ENCODE assay signal across 18 cellular contexts in genomic region chr7:133807610-133808543, GRCh38.
"Had no signal": no experiment of that assay in that cellular context is flagged by ENCODE, and none has a peak within 500 bp of the region (broad histone marks: within the 10 kb centered on the region; RNA-seq: fewer than 3 reads in every experiment).

No MANE protein-coding gene starts in this region.

- ATAC-seq: activated CD8-positive, alpha-beta T cell treated with anti-CD3 and anti-CD28 coated beads for 36 hours; WTC11 had no signal

- H3K27ac ChIP-seq: coronary artery, esophagus squamous epithelium, transverse colon, vagina had no signal

- DNase-seq: activated CD4-positive, alpha-beta T cell treated with anti-CD3 and anti-CD28 coated beads for 48 hours; activated CD8-positive, alpha-beta memory T cell treated with anti-CD3 and anti-CD28 coated beads, Interleukin-2, amount 50 U/mL, for 4 hours; activated CD8-positive, alpha-beta T cell treated with anti-CD3 and anti-CD28 coated beads for 36 hours; activated naive CD8-positive, alpha-beta T cell treated with anti-CD3 and anti-CD28 coated beads for 36 hours; amygdala; esophagus squamous epithelium; immature natural killer cell; nucleus accumbens; posterior cingulate gyrus; stimulated activated CD4-positive, alpha-beta T cell treated with anti-CD3 and anti-CD28 coated beads, Interleukin-4, amount 100 ng/mL, for 4 hours; stimulated activated CD8-positive, alpha-beta memory T cell treated with anti-CD3 and anti-CD28 coated beads, Interleukin-4, amount 100 ng/mL, for 48 hours; stimulated activated naive CD4-positive, alpha-beta T cell treated with Interleukin-2 at 50 U/mL for 16 hours; substantia nigra; transverse colon had no signal

- H3K4me3 ChIP-seq: coronary artery, esophagus squamous epithelium, smooth muscle cell, transverse colon, vagina had no signal

- H3K27me3 ChIP-seq: esophagus squamous epithelium, transverse colon, vagina had no signal

- H3K4me1 ChIP-seq: esophagus squamous epithelium, transverse colon, vagina had no signal

- H3K9me3 ChIP-seq: esophagus squamous epithelium, transverse colon, vagina had no signal

- H3K4me2 ChIP-seq: smooth muscle cell had no signal

- H3K36me3 ChIP-seq: esophagus squamous epithelium, transverse colon, vagina had no signal
